15 cellular contexts compared by ENCODE assay signal in the genomic region with DNA sequence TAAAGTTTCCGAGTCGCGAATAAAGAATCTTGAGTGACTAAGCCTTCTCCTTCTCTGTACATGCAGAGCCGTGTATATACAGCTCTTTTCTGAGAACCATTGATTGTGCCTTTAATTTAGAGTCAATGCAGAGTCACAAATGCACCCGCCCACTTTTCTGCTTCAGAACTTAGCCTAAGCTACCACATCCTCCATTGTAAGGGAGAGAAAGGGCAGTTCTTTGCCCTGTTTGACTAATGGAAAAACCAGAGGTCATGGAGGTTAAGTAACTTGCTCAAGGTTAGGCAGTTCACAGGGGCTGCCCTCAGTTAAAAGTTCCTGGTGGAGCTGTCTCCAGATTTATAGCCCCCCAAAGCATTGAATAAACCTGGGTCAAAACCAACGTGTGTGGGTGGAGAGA.
DNase-seq lines count a peak whose midpoint lies in the region; ATAC-seq and TF ChIP-seq lines count a peak whose summit lies in the region.
"Had no signal": no experiment of that assay in that cellular context is flagged by ENCODE, and none has a peak within 500 bp of the region (broad histone marks: within the 10 kb centered on the region; RNA-seq: fewer than 3 reads in every experiment).

No MANE protein-coding gene starts in this region.

- H3K27me3 ChIP-seq in right atrium auricular region (no peaks in the 10 kb centered on the region), right cardiac atrium (ENCODE audit: control insufficient read depth, insufficient read depth) (no peaks in the 10 kb centered on the region), transverse colon (no peaks in the 10 kb centered on the region)
- H3K27me3 ChIP-seq: BE2C had no signal

- peaks cover 80% of the 10 kb centered on the region for H3K4me1 Mint-ChIP-seq in activated T-helper 1 cell treated with anti-CD3 and anti-CD28 coated beads, Interleukin-12 subunit alpha, Interleukin-12 subunit beta, Interleukin-2, Interleukin-4 antibody, amounts not matched to agents 30 ng/mL and 10 ng/mL and 1 ng/mL, durations not matched to agents 14 hours and 24 hours and 36 hours (ENCODE audit: low read depth)
- H3K4me1 Mint-ChIP-seq in nephron: peaks cover 54% of the 10 kb centered on the region

- in situ Hi-C loops in transverse colon (cut with MboI; ENCODE audit: low pct_ligation_motif_present in 1 of 4, low pct_unique_long_range_greater_than_20kb in 1 of 4, low sequenced_read_pairs in 3 of 4): loop anchor here in 2 of 4 donors (10.0 kb wide), 2 partner anchors 96 to 264 kb away; no protein-coding TSS in a partner anchor

- DNase-seq in right atrium auricular region (ENCODE audit: low spot score) (no peak), right cardiac atrium (no peak), transverse colon (no peak), islet precursor cell (no peak), COLO668 (lab: John Stamatoyannopoulos, UW; ENCODE audit: unreplicated experiment) (no peak)
- DNase-seq in activated T-helper 1 cell treated with anti-CD3 and anti-CD28 coated beads, Interleukin-12 subunit alpha, Interleukin-12 subunit beta, Interleukin-2, Interleukin-4 antibody, amounts not matched to agents 30 ng/mL and 10 ng/mL and 1 ng/mL, durations not matched to agents 14 hours and 24 hours and 36 hours (ENCODE audit: low spot score): no peak
- DNase-seq: BE2C, DND-41, NCI-H1694 treated with DMSO at 0.1 percent for 48 hours, NCI-H774 had no signal

- no peaks in the 10 kb centered on the region for H3K9me3 ChIP-seq in right atrium auricular region
- H3K9me3 ChIP-seq in right cardiac atrium (ENCODE audit: control insufficient read depth, low read length): no peaks in the 10 kb centered on the region
- no peaks in the 10 kb centered on the region for H3K9me3 ChIP-seq in transverse colon
- H3K9me3 ChIP-seq: BE2C had no signal

- H3K4me1 ChIP-seq in right atrium auricular region: peaks cover 0 to 40% of the 10 kb centered on the region in 2 donors
- H3K4me1 ChIP-seq in right cardiac atrium (ENCODE audit: control insufficient read depth, insufficient read depth, low read length): peaks cover 12% of the 10 kb centered on the region
- peaks cover 27 to 34% (median 29%) of the 10 kb centered on the region in 4 donors for H3K4me1 ChIP-seq in transverse colon
- H3K4me1 ChIP-seq: BE2C had no signal

- H3K27me3 Mint-ChIP-seq in activated T-helper 1 cell treated with anti-CD3 and anti-CD28 coated beads, Interleukin-12 subunit alpha, Interleukin-12 subunit beta, Interleukin-2, Interleukin-4 antibody, amounts not matched to agents 30 ng/mL and 10 ng/mL and 1 ng/mL, durations not matched to agents 14 hours and 24 hours and 36 hours (ENCODE audit: insufficient read depth): no peaks in the 10 kb centered on the region
- no peaks in the 10 kb centered on the region for H3K27me3 Mint-ChIP-seq in nephron (ENCODE audit: low read depth)

- TF ChIP-seq CTCF in right atrium auricular region (IDR thresholded peaks at IDR 0.05) (no peak), nephron (IDR thresholded peaks at IDR 0.05; ENCODE audit: unreplicated experiment in 3 of 3) (no peak), transverse colon (IDR thresholded peaks at IDR 0.05) (no peak)

- H3K4me3 Mint-ChIP-seq in activated T-helper 1 cell treated with anti-CD3 and anti-CD28 coated beads, Interleukin-12 subunit alpha, Interleukin-12 subunit beta, Interleukin-2, Interleukin-4 antibody, amounts not matched to agents 30 ng/mL and 10 ng/mL and 1 ng/mL, durations not matched to agents 14 hours and 24 hours and 36 hours: no peak overlapping the region
- no peak overlapping the region for H3K4me3 Mint-ChIP-seq in nephron
- H3K4me3 Mint-ChIP-seq: mesothelial cell of epicardium had no signal

- no peak for TF ChIP-seq EP300 in transverse colon (IDR thresholded peaks at IDR 0.05; ENCODE audit: low read depth)

- peak overlapping the region; percentile 87 to 96 for H3K27ac ChIP-seq in right atrium auricular region
- H3K27ac ChIP-seq in right cardiac atrium (ENCODE audit: low read length): no peak overlapping the region
- peak overlapping the region; percentile 84 to 91 (median 89) for H3K27ac ChIP-seq in transverse colon

- intact Hi-C loops in right cardiac atrium (cut with DNase I): loop anchor here in 2 of 4 donors (5.0 to 10.0 kb wide), 4 partner anchors 86 to 494 kb away; no protein-coding TSS in a partner anchor
- intact Hi-C loops in activated T-helper 1 cell treated with anti-CD3 and anti-CD28 coated beads, Interleukin-12 subunit alpha, Interleukin-12 subunit beta, Interleukin-2, Interleukin-4 antibody, amounts not matched to agents 30 ng/mL and 10 ng/mL and 1 ng/mL, durations not matched to agents 14 hours and 24 hours and 36 hours (cut with micrococcal nuclease): loop anchor here (1.0 kb wide), 3 partner anchors 8 to 86 kb away; no protein-coding TSS in a partner anchor
- intact Hi-C loops in transverse colon (cut with DNase I; ENCODE audit: low total_unique reads): loop anchor here (5.0 to 10.0 kb wide), 2 partner anchors 377 to 454 kb away; a partner anchor contains a TSS

- H3K4me3 ChIP-seq in right atrium auricular region (no peak overlapping the region), right cardiac atrium (ENCODE audit: low read length) (no peak overlapping the region), transverse colon (no peak overlapping the region)
- H3K4me3 ChIP-seq: K562 had no signal

- no peak for ATAC-seq in right cardiac atrium
- ATAC-seq in HG03196 (IDR thresholded peaks at IDR 0.05; ENCODE audit: unreplicated experiment): no peak
- ATAC-seq: K562, Right ventricle myocardium inferior had no signal

- H3K27ac Mint-ChIP-seq in activated T-helper 1 cell treated with anti-CD3 and anti-CD28 coated beads, Interleukin-12 subunit alpha, Interleukin-12 subunit beta, Interleukin-2, Interleukin-4 antibody, amounts not matched to agents 30 ng/mL and 10 ng/mL and 1 ng/mL, durations not matched to agents 14 hours and 24 hours and 36 hours: peak overlapping the region; percentile 95
- H3K27ac Mint-ChIP-seq in nephron: peak overlapping the region; percentile 45 to 98 (median 97)

- WGBS in right cardiac atrium: 90% methylated on average over 6 of the region's 6 CpGs
- WGBS in transverse colon (ENCODE audit: low coverage in 1 of 2), 2 donors: 72 to 81% methylated on average over 5 to 6 of the region's 6 CpGs

- peaks cover 5% of the 10 kb centered on the region for H3K9me3 Mint-ChIP-seq in activated T-helper 1 cell treated with anti-CD3 and anti-CD28 coated beads, Interleukin-12 subunit alpha, Interleukin-12 subunit beta, Interleukin-2, Interleukin-4 antibody, amounts not matched to agents 30 ng/mL and 10 ng/mL and 1 ng/mL, durations not matched to agents 14 hours and 24 hours and 36 hours
- no peaks in the 10 kb centered on the region for H3K9me3 Mint-ChIP-seq in nephron
- H3K9me3 Mint-ChIP-seq: mesothelial cell of epicardium had no signal

- H3K36me3 ChIP-seq in right atrium auricular region (no peaks in the 10 kb centered on the region), transverse colon (no peaks in the 10 kb centered on the region)
- H3K36me3 ChIP-seq: BE2C had no signal

- TF ChIP-seq POLR2A in transverse colon (IDR thresholded peaks at IDR 0.05): no peak

- H3K36me3 Mint-ChIP-seq in activated T-helper 1 cell treated with anti-CD3 and anti-CD28 coated beads, Interleukin-12 subunit alpha, Interleukin-12 subunit beta, Interleukin-2, Interleukin-4 antibody, amounts not matched to agents 30 ng/mL and 10 ng/mL and 1 ng/mL, durations not matched to agents 14 hours and 24 hours and 36 hours (ENCODE audit: low read depth): peaks cover 21% of the 10 kb centered on the region
- no peaks in the 10 kb centered on the region for H3K36me3 Mint-ChIP-seq in nephron (ENCODE audit: low read depth)
- H3K36me3 Mint-ChIP-seq: mesothelial cell of epicardium had no signal
